8 cellular contexts compared by ENCODE assay signal in genomic region chr9:38620483-38621433, GRCh38.
A peak's percentile ranks its signal among the peaks of the same experiment; 100 is the strongest.
DNase-seq lines count a peak whose midpoint lies in the region; ATAC-seq and TF ChIP-seq lines count a peak whose summit lies in the region.

ANKRD18A (minus strand) TSS chr9:38620596; CDS start chr9:38620285, 311 bp downstream.

- DNase-seq in ACHN (peak; percentile 92), NCI-H510A treated with DMSO at 0.1 percent for 48 hours (lab: John Stamatoyannopoulos, UW) (peak; percentile 48), erythroblast (lab: John Stamatoyannopoulos, UW) (peak; percentile 70 to 78), middle frontal gyrus (ENCODE audit: extremely low spot score, low spot score) (peak; percentile 53)
- peak; percentile 53 for DNase-seq in activated CD8-positive, alpha-beta memory T cell treated with anti-CD3 and anti-CD28 coated beads, Interleukin-2, amount 50 U/mL, for 4 hours
- peak; percentile 49 to 68 for DNase-seq in stimulated activated CD8-positive, alpha-beta memory T cell treated with anti-CD3 and anti-CD28 coated beads, Interleukin-15, amount 100 ng/mL, for 48 hours (ENCODE audit: low read depth in 2 of 2)

- ATAC-seq in GM18873 (IDR thresholded peaks at IDR 0.05; ENCODE audit: low FRiP score, unreplicated experiment) (peak; percentile 68), HG03196 (IDR thresholded peaks at IDR 0.05; ENCODE audit: unreplicated experiment) (peak; percentile 71)

- TF ChIP-seq POLR2A in erythroblast (IDR thresholded peaks at IDR 0.05; ENCODE audit: low read length) = no peak

- in situ Hi-C loops in ACHN (cut with HindIII; ENCODE audit: low pct_ligation_motif_present, low pct_unique_long_range_greater_than_20kb, low sequenced_read_pairs) = no loop called here

Comparison
In these comparisons a context has a peak if more than half of its experiments do, and no peak if none do; other contexts are left out.
1. Peak in every context shown above with its lines: DNase-seq and ATAC-seq.